29 cellular contexts compared by ENCODE assay signal in the genomic region with DNA sequence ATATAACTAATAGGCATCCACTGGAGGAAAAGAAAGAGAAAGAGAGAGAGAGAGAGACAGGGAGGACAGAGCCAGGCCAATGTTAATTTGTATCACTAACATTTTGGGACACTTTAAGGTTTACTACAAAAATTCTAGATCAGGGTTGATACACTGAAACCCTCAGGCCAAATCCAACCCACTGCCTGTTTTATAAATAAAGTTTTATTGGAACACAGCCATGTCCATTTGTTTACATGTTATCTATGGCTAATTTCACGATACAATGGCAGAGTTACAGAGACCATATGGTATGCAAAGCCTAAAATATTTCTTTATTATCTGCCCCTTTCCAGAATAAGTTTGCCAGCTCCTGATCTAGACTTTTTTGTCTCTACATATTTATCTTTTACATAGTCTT.
"Had no signal": no experiment of that assay in that cellular context is flagged by ENCODE, and none has a peak within 500 bp of the region (broad histone marks: within the 10 kb centered on the region; RNA-seq: fewer than 3 reads in every experiment).

No MANE protein-coding gene starts in this region.

- H3K36me3 Mint-ChIP-seq: immature natural killer cell; natural killer cell treated with Interleukin-12 subunit alpha and Interleukin-12 subunit beta and Interleukin-15 and Interleukin-18, amount 100 ng/mL, for 72 hours; stimulated activated effector memory CD8-positive, alpha-beta T cell treated with anti-CD3 and anti-CD28 coated beads, Interleukin-12 subunit alpha, Interleukin-12 subunit beta, amount 100 ng/mL, for 72 hours had no signal

- H3K4me3 ChIP-seq: left ventricle myocardium inferior, lung, mucosa of descending colon, pancreas, prostate gland, skin epidermis, spleen, suprapubic skin, thoracic aorta, tibial artery, uterus had no signal

- H3K4me1 ChIP-seq: pancreas, prostate gland, spleen, uterus had no signal

- H3K36me3 ChIP-seq: left ventricle myocardium inferior, pancreas, prostate gland, spleen, suprapubic skin, thoracic aorta, tibial artery, uterus had no signal

- FAIRE-seq: islet of Langerhans, pancreas had no signal

- H3K27me3 ChIP-seq: pancreas, spleen, suprapubic skin, uterus had no signal

- DNase-seq: hypothalamus; immature natural killer cell; left ventricle myocardium inferior; mesendoderm; midbrain; mucosa of descending colon; naive thymus-derived CD4-positive, alpha-beta T cell; nucleus accumbens; pancreas; posterior cingulate gyrus; retina; right cardiac atrium; spleen; stimulated activated CD4-positive, alpha-beta T cell treated with anti-CD3 and anti-CD28 coated beads, Interleukin-4, amount 100 ng/mL, for 24 hours; stimulated activated naive CD4-positive, alpha-beta T cell; tibial artery; trophoblast cell; uterus had no signal

- ATAC-seq: mucosa of descending colon; naive thymus-derived CD4-positive, alpha-beta T cell; natural killer cell treated with Interleukin-12 subunit alpha and Interleukin-12 subunit beta and Interleukin-15 and Interleukin-18, amount 100 ng/mL, for 72 hours; pancreas; right cardiac atrium; sciatic nerve; stimulated activated effector memory CD8-positive, alpha-beta T cell treated with anti-CD3 and anti-CD28 coated beads, Interleukin-12 subunit alpha, Interleukin-12 subunit beta, amount 100 ng/mL, for 72 hours had no signal

- H3K9me3 ChIP-seq: left ventricle myocardium inferior, mucosa of descending colon, pancreas, prostate gland, spleen, suprapubic skin, thoracic aorta, tibial artery, uterus had no signal

- H3K9me3 Mint-ChIP-seq: immature natural killer cell; natural killer cell treated with Interleukin-12 subunit alpha and Interleukin-12 subunit beta and Interleukin-15 and Interleukin-18, amount 100 ng/mL, for 72 hours; stimulated activated effector memory CD8-positive, alpha-beta T cell treated with anti-CD3 and anti-CD28 coated beads, Interleukin-12 subunit alpha, Interleukin-12 subunit beta, amount 100 ng/mL, for 72 hours; stimulated activated naive CD8-positive, alpha-beta T cell treated with anti-CD3 and anti-CD28 coated beads, Interleukin-15, Interleukin-2, amounts not matched to agents 100 ng/mL and 50 ng/mL, for 24 hours had no signal

- H3K4me1 Mint-ChIP-seq: immature natural killer cell; stimulated activated effector memory CD8-positive, alpha-beta T cell treated with anti-CD3 and anti-CD28 coated beads, Interleukin-12 subunit alpha, Interleukin-12 subunit beta, amount 100 ng/mL, for 72 hours had no signal

- H3K27me3 Mint-ChIP-seq: stimulated activated naive CD8-positive, alpha-beta T cell treated with anti-CD3 and anti-CD28 coated beads, Interleukin-15, Interleukin-2, amounts not matched to agents 100 ng/mL and 50 ng/mL, for 24 hours had no signal

- H3K4me3 Mint-ChIP-seq: immature natural killer cell; naive thymus-derived CD4-positive, alpha-beta T cell; natural killer cell treated with Interleukin-12 subunit alpha and Interleukin-12 subunit beta and Interleukin-15 and Interleukin-18, amount 100 ng/mL, for 72 hours; neural crest cell; stimulated activated effector memory CD8-positive, alpha-beta T cell treated with anti-CD3 and anti-CD28 coated beads, Interleukin-12 subunit alpha, Interleukin-12 subunit beta, amount 100 ng/mL, for 72 hours; stimulated activated naive CD8-positive, alpha-beta T cell treated with anti-CD3 and anti-CD28 coated beads, Interleukin-15, Interleukin-2, amounts not matched to agents 100 ng/mL and 50 ng/mL, for 24 hours had no signal

- H3K27ac ChIP-seq: pancreas, prostate gland, spleen, suprapubic skin, thoracic aorta had no signal

- H3K27ac Mint-ChIP-seq: immature natural killer cell; naive thymus-derived CD4-positive, alpha-beta T cell; natural killer cell treated with Interleukin-12 subunit alpha and Interleukin-12 subunit beta and Interleukin-15 and Interleukin-18, amount 100 ng/mL, for 72 hours; stimulated activated effector memory CD8-positive, alpha-beta T cell treated with anti-CD3 and anti-CD28 coated beads, Interleukin-12 subunit alpha, Interleukin-12 subunit beta, amount 100 ng/mL, for 72 hours; stimulated activated naive CD8-positive, alpha-beta T cell treated with anti-CD3 and anti-CD28 coated beads, Interleukin-15, Interleukin-2, amounts not matched to agents 100 ng/mL and 50 ng/mL, for 24 hours had no signal
